ENCODE assay signal across 12 cellular contexts in the genomic region with DNA sequence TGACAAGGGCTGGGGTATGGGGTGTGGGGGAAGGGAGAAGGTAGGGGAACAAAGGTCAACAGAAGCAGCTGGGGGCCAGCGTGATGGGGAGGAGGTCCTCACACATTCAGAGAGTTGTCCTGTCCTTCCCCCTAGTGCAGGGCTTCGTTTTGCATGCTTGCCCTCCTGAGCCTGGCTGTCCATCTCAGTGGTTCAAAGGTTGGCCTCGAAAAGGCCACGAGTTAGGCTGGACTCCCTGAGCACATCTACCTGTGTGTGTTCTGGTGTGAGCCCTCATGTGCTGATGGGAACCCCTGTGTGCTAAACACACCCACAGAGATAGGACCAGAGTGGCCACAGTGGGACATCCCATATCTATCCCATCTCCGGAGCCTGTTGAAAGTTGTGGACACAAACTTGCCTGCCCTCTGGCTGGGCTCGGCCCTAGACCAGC.
"Had no signal": no experiment of that assay in that cellular context is flagged by ENCODE, and none has a peak within 500 bp of the region (broad histone marks: within the 10 kb centered on the region; RNA-seq: fewer than 3 reads in every experiment).

No MANE protein-coding gene starts in this region.

- H3K4me1 ChIP-seq: neural progenitor cell had no signal

- DNase-seq: activated CD4-positive, alpha-beta T cell treated with anti-CD3 and anti-CD28 coated beads, Interleukin-2, amount 10 ng/mL, durations not matched to agents 7 days and 5 days; activated CD4-positive, CD25-positive, alpha-beta regulatory T cell; activated CD8-positive, alpha-beta memory T cell treated with anti-CD3 and anti-CD28 coated beads for 24 hours; activated naive CD4-positive, alpha-beta T cell treated with anti-CD3 and anti-CD28 coated beads, Interleukin-2, amount 10 ng/mL, durations not matched to agents 7 days and 5 days; activated T-cell treated with anti-CD3 and anti-CD28 coated beads for 4 hours; cortex of kidney; effector CD8-positive, alpha-beta T cell; ovary; stimulated activated CD4-positive, alpha-beta T cell treated with anti-CD3 and anti-CD28 coated beads, Interleukin-4, amount 100 ng/mL, for 4 hours; stimulated activated naive CD8-positive, alpha-beta T cell treated with anti-CD3 and anti-CD28 coated beads, Interleukin-15, amount 100 ng/mL, for 72 hours had no signal

- H3K4me2 ChIP-seq: neural progenitor cell had no signal

- H3K4me3 ChIP-seq: neural progenitor cell, ovary had no signal

- H3K27ac ChIP-seq: neural progenitor cell, ovary had no signal

- H3K9me3 ChIP-seq: ovary had no signal

- ATAC-seq: activated T-helper 17 cell treated with anti-CD3 and anti-CD28 coated beads, Interleukin-2, amount 50 U/mL, for 72 hours; stimulated activated naive CD8-positive, alpha-beta T cell treated with anti-CD3 and anti-CD28 coated beads, Interleukin-15, amount 100 ng/mL, for 72 hours had no signal

- H3K9ac ChIP-seq: neural progenitor cell had no signal

- H3K27me3 ChIP-seq: neural progenitor cell, ovary had no signal

- H3K36me3 ChIP-seq: neural progenitor cell, ovary had no signal
